13 cellular contexts compared by ENCODE assay signal in the genomic region with DNA sequence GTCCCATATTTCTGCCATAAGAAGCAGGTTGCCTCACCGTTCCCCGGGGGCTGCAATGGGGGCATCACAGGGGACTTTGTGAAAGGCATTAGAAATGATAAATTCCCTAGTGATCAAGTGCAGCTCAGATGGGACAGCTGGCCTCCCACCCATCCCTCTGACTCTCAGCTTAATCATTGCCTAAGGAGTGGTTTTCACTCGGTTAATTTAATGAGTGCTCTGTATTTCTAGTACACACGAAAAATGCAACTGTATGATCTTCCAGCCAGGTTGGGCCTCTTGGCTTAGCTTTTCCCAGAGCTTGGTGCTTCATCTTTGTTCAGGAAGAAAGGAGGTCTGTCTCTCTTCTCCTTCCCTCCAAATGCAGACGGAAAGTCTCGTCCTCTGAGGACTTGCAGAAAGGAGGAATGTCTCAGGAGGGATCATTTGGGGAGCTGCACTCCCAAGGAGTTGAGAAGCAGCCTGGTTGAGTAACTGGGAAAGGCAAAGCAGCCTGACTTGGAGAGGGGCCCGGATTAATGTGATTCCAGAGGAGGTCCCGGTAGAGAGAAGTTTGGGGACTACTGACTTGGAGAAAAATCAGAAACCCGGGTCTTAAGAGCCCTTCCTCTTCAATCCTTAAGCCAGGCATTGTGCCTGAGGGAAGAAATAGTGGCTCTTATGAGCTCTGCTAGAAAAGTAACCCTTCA. TPM values are rescaled to one million over a fixed set of nuclear protein-coding genes. Genes with fewer than 3 reads are reported as not detected.
A peak's percentile ranks its signal among the peaks of the same experiment; 100 is the strongest.
DNase-seq lines count a peak whose midpoint lies in the region; ATAC-seq, FAIRE-seq and TF ChIP-seq lines count a peak whose summit lies in the region.
"Had no signal": no experiment of that assay in that cellular context is flagged by ENCODE, and none has a peak within 500 bp of the region (broad histone marks: within the 10 kb centered on the region; RNA-seq: fewer than 3 reads in every experiment).

No MANE protein-coding gene starts in this region.

- no peak for TF ChIP-seq POLR2A in esophagus muscularis mucosa (IDR thresholded peaks at IDR 0.05; ENCODE audit: low read depth)

- 0 out of 2 replicates have a peak, but pooled peaks cover 8% of the 10 kb centered on the region for H3K79me2 ChIP-seq in OCI-LY1 (ENCODE audit: insufficient read depth, low read length)

- no peaks in the 10 kb centered on the region for H3K27me3 ChIP-seq in OCI-LY1 (ENCODE audit: insufficient read depth, low read length)
- H3K27me3 ChIP-seq in esophagus muscularis mucosa = no peaks in the 10 kb centered on the region
- no peaks in the 10 kb centered on the region for H3K27me3 ChIP-seq in mucosa of rectum (ENCODE audit: control insufficient read depth in 2 of 2, insufficient read depth in 2 of 2, low read length in 2 of 2)
- H3K27me3 ChIP-seq in thoracic aorta (replicated peaks; ENCODE audit: insufficient read depth) = no peaks in the 10 kb centered on the region

- FAIRE-seq in RCC 7860 (lab: Jason Lieb, UNC) = no peak

- TF ChIP-seq CTCF in OCI-LY1 (IDR thresholded peaks at IDR 0.05; ENCODE audit: low read length) (no peak), esophagus muscularis mucosa (IDR thresholded peaks at IDR 0.05) (no peak), thoracic aorta (IDR thresholded peaks at IDR 0.05) (no peak)

- H3K36me3 ChIP-seq in OCI-LY1 (ENCODE audit: insufficient read depth, low read length) (no peaks in the 10 kb centered on the region), esophagus muscularis mucosa (peaks cover 0 to 19% (median 8%) of the 10 kb centered on the region in 4 donors), mucosa of rectum (ENCODE audit: control insufficient read depth in 2 of 2, insufficient read depth in 2 of 2, low read length in 2 of 2) (peaks cover 5 to 15% of the 10 kb centered on the region in 2 donors), thoracic aorta (no peaks in the 10 kb centered on the region)

- no peaks in the 10 kb centered on the region for H3F3A ChIP-seq in OCI-LY1 (ENCODE audit: insufficient read depth, low read length)

- peak overlapping the region; percentile 66 for H3K27ac ChIP-seq in OCI-LY1 (ENCODE audit: low read depth, low read length, poor library complexity, severe bottlenecking)
- H3K27ac ChIP-seq in esophagus muscularis mucosa (replicated peaks in 1 of 4) = peak overlapping the region; percentile 94 to 100 (median 98)
- peak overlapping the region; percentile 72 to 76 for H3K27ac ChIP-seq in mucosa of rectum (ENCODE audit: low read depth in 2 of 2, low read length in 2 of 2)
- peak overlapping the region; percentile 72 to 97 for H3K27ac ChIP-seq in thoracic aorta

- DNase-seq in esophagus muscularis mucosa (ENCODE audit: extremely low spot score) (no peak), thoracic aorta (ENCODE audit: low spot score) (no peak), RCC 7860 (ENCODE audit: low spot score) (no peak), SHP77 treated with DMSO at 0.1 percent for 48 hours (lab: John Stamatoyannopoulos, UW) (no peak)
- no peak for DNase-seq in activated T-cell treated with anti-CD3 and anti-CD28 coated beads, Interleukin-2, amount 50 U/mL, for 48 hours
- DNase-seq: Calu3, head of caudate nucleus, naive B cell, NCI-H510A treated with DMSO at 0.1 percent for 48 hours, SK-N-SH had no signal

- H2AFZ ChIP-seq in OCI-LY1 (ENCODE audit: low read length) = no peak overlapping the region

- no peaks in the 10 kb centered on the region for H3K9me2 ChIP-seq in OCI-LY1 (ENCODE audit: low read depth, low read length)
- H3K9me2 ChIP-seq: SK-N-SH had no signal

- WGBS in esophagus muscularis mucosa = 27% methylated on average over 9 of the region's 9 CpGs

- H3K4me1 ChIP-seq in OCI-LY1 (ENCODE audit: insufficient read depth, low read length, severe bottlenecking) (peaks cover 100% of the 10 kb centered on the region), esophagus muscularis mucosa (peaks cover 84 to 100% (median 100%) of the 10 kb centered on the region in 4 donors), mucosa of rectum (ENCODE audit: control insufficient read depth in 2 of 2, insufficient read depth in 2 of 2, low read length in 2 of 2) (peaks cover 80 to 86% of the 10 kb centered on the region in 2 donors), thoracic aorta (ENCODE audit: control insufficient read depth in 1 of 2, low read depth in 2 of 2) (peaks cover 59 to 99% of the 10 kb centered on the region in 2 donors)

- no peak for TF ChIP-seq EP300 in esophagus muscularis mucosa (IDR thresholded peaks at IDR 0.05)

- no peak overlapping the region; the same call in 1 of the 2 replicates for H3K4me2 ChIP-seq in OCI-LY1 (ENCODE audit: low read length)
- H3K4me2 ChIP-seq: SK-N-SH had no signal

- intact Hi-C loops in esophagus muscularis mucosa (cut with DNase I) = no loop called here

- H3K4me3 ChIP-seq in OCI-LY1 (ENCODE audit: low read depth, low read length, poor library complexity, severe bottlenecking) (no peak overlapping the region), esophagus muscularis mucosa (peak overlapping the region in 1 of 4 donors; percentile 3), mucosa of rectum (ENCODE audit: low read length in 2 of 2) (no peak overlapping the region), thoracic aorta (peak overlapping the region; percentile 9)

- no peaks in the 10 kb centered on the region for H4K20me1 ChIP-seq in OCI-LY1 (ENCODE audit: insufficient read depth, low read length)

- no peak overlapping the region for H3K9ac ChIP-seq in OCI-LY1 (ENCODE audit: low read length)
- peak overlapping the region in 1 of 2 donors; percentile 28 for H3K9ac ChIP-seq in mucosa of rectum (ENCODE audit: low read depth in 1 of 2, low read length in 2 of 2)
- H3K9ac ChIP-seq: SK-N-SH had no signal

- no peaks in the 10 kb centered on the region for H3K9me3 ChIP-seq in OCI-LY1 (ENCODE audit: low read length)
- H3K9me3 ChIP-seq in esophagus muscularis mucosa = no peaks in the 10 kb centered on the region
- no peaks in the 10 kb centered on the region for H3K9me3 ChIP-seq in mucosa of rectum (ENCODE audit: control insufficient read depth in 2 of 2, low read length in 2 of 2)
- no peaks in the 10 kb centered on the region for H3K9me3 ChIP-seq in thoracic aorta
- H3K9me3 ChIP-seq: SK-N-SH had no signal

- ATAC-seq in thoracic aorta (ENCODE audit: insufficient number of reproducible peaks, low FRiP score, low read depth) = no peak
- no peak for ATAC-seq in HG03521 (IDR thresholded peaks at IDR 0.05; ENCODE audit: unreplicated experiment)

RNA-seq across cellular contexts. Expression of a gene that starts 7.2 kb away (rescaled TPM):
- total RNA-seq in esophagus muscularis mucosa = 100 to 1,000 TPM; 349 to 416 (median 399) TPM
- total RNA-seq in thoracic aorta = 100 to 1,000 TPM; 249 to 300 TPM
